ENCODE assay signal across 8 cellular contexts in genomic region chr4:75723117-75723801, GRCh38.
A peak's percentile ranks its signal among the peaks of the same experiment; 100 is the strongest.
DNase-seq lines count a peak whose midpoint lies in the region; ATAC-seq lines count a peak whose summit lies in the region.

No MANE protein-coding gene starts in this region.

- no peaks in the 10 kb centered on the region for H3K27me3 ChIP-seq in mucosa of stomach (ENCODE audit: control insufficient read depth, insufficient read depth, low read length)

- DNase-seq in DMS53 (lab: John Stamatoyannopoulos, UW) = peak; percentile 51
- no peak for DNase-seq in DMS53 treated with DMSO at 0.1 percent for 48 hours (lab: John Stamatoyannopoulos, UW; ENCODE audit: unreplicated experiment)
- DNase-seq in NCI-H82 treated with DMSO at 0.1 percent for 48 hours (lab: John Stamatoyannopoulos, UW; ENCODE audit: unreplicated experiment) = peak; percentile 3
- peak; percentile 40 for DNase-seq in dedifferentiated amniotic fluid mesenchymal stem cell (ENCODE audit: extremely low spot score)

- peak overlapping the region; percentile 100 for H3K9ac ChIP-seq in mucosa of stomach (ENCODE audit: low read length)

- ATAC-seq in HG03520 (IDR thresholded peaks at IDR 0.05; ENCODE audit: unreplicated experiment) (no peak), HG02623 (IDR thresholded peaks at IDR 0.05; ENCODE audit: unreplicated experiment) (no peak), HG02678 (IDR thresholded peaks at IDR 0.05; ENCODE audit: unreplicated experiment) (no peak)

- H3K36me3 ChIP-seq in mucosa of stomach (ENCODE audit: control insufficient read depth, insufficient read depth, low read length) = no peaks in the 10 kb centered on the region

- H3K4me3 ChIP-seq in mucosa of stomach (ENCODE audit: low read length) = peak overlapping the region; percentile 21

- no peaks in the 10 kb centered on the region for H3K9me3 ChIP-seq in mucosa of stomach (ENCODE audit: control insufficient read depth, low read length)

- peaks cover 13% of the 10 kb centered on the region for H3K4me1 ChIP-seq in mucosa of stomach (ENCODE audit: control insufficient read depth, insufficient read depth, low read length)
